ENCODE assay signal across 1 cellular context in the genomic region with DNA sequence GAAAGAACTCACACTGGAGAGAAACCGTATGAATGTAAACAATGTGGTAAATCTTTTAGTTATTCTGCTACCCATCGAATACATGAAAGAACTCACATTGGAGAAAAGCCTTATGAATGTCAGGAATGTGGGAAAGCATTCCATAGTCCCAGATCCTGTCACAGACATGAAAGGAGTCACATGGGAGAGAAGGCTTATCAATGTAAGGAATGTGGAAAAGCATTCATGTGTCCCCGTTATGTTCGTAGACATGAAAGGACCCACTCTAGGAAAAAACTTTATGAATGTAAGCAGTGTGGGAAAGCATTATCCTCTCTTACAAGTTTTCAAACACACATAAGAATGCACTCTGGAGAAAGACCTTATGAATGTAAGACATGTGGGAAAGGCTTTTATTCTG. TPM values are rescaled to one million over a fixed set of nuclear protein-coding genes. Genes with fewer than 3 reads are reported as not detected.
"Had no signal": no experiment of that assay in that cellular context is flagged by ENCODE, and none has a peak within 500 bp of the region (broad histone marks: within the 10 kb centered on the region; RNA-seq: fewer than 3 reads in every experiment).

No MANE protein-coding gene starts in this region.

RNA-seq across cellular contexts. Expression of a gene that starts 19.2 kb away (rescaled TPM):
- total RNA-seq: NCI-H460 had no signal

RNA-seq across cellular contexts. Expression of a gene that starts 19.8 kb away (rescaled TPM):
- total RNA-seq: NCI-H460 had no signal
